23 cellular contexts compared by ENCODE assay signal in genomic region chr22:50180727-50181521, GRCh38. TPM values are rescaled to one million over a fixed set of nuclear protein-coding genes. Genes with fewer than 3 reads are reported as not detected.
A peak's percentile ranks its signal among the peaks of the same experiment; 100 is the strongest.
DNase-seq lines count a peak whose midpoint lies in the region; ATAC-seq, FAIRE-seq and TF ChIP-seq lines count a peak whose summit lies in the region.
"Had no signal": no experiment of that assay in that cellular context is flagged by ENCODE, and none has a peak within 500 bp of the region (broad histone marks: within the 10 kb centered on the region; RNA-seq: fewer than 3 reads in every experiment).

No MANE protein-coding gene starts in this region.

- H3K4me1 Mint-ChIP-seq in activated T-cell treated with anti-CD3 and anti-CD28 coated beads, Interleukin-2, amount 50 U/mL, for 4 hours (ENCODE audit: low read depth), result peaks cover 10% of the 10 kb centered on the region
- peaks cover 4% of the 10 kb centered on the region for H3K4me1 Mint-ChIP-seq in activated T-cell treated with anti-CD3 and anti-CD28 coated beads, Interleukin-2, amount 50 U/mL, for 72 hours (ENCODE audit: low read depth)
- H3K4me1 Mint-ChIP-seq in CD14-positive monocyte, result peaks cover 18% of the 10 kb centered on the region

- POLR2A ChIA-PET in HepG2 (lab: Yijun Ruan, JAX), result no interaction called here

- H3K36me3 Mint-ChIP-seq in activated T-cell treated with anti-CD3 and anti-CD28 coated beads, Interleukin-2, amount 50 U/mL, for 4 hours (ENCODE audit: insufficient read depth), result no peaks in the 10 kb centered on the region
- H3K36me3 Mint-ChIP-seq in activated T-cell treated with anti-CD3 and anti-CD28 coated beads, Interleukin-2, amount 50 U/mL, for 72 hours (ENCODE audit: insufficient read depth in 2 of 2), result no peaks in the 10 kb centered on the region
- H3K36me3 Mint-ChIP-seq in CD14-positive monocyte, result peaks cover 3 to 10% of the 10 kb centered on the region in 2 donors

- H4K20me1 ChIP-seq in HepG2 (ENCODE audit: insufficient read depth, low read length), result no peaks in the 10 kb centered on the region

- peaks cover 3% of the 10 kb centered on the region for H3K27me3 Mint-ChIP-seq in activated T-cell treated with anti-CD3 and anti-CD28 coated beads, Interleukin-2, amount 50 U/mL, for 4 hours (ENCODE audit: low read depth)
- H3K27me3 Mint-ChIP-seq in activated T-cell treated with anti-CD3 and anti-CD28 coated beads, Interleukin-2, amount 50 U/mL, for 72 hours (ENCODE audit: low read depth), result no peaks in the 10 kb centered on the region
- H3K27me3 Mint-ChIP-seq in CD14-positive monocyte (ENCODE audit: low read depth in 3 of 3), result peaks cover 11 to 22% (median 21%) of the 10 kb centered on the region in 3 donors

- no peak for TF ChIP-seq EP300 in HepG2 (IDR thresholded peaks at IDR 0.05; ENCODE audit: low read depth in 2 of 2, low read length in 2 of 2)
- no peak for TF ChIP-seq EP300 in HepG2 (CRISPR knock-in tag; IDR thresholded peaks at IDR 0.05; ENCODE audit: borderline replicate concordance)
- TF ChIP-seq EP300 in sigmoid colon (IDR thresholded peaks at IDR 0.05), result no peak

- H3K9me3 ChIP-seq in HepG2 (ENCODE audit: low read length), result no peaks in the 10 kb centered on the region
- H3K9me3 ChIP-seq in sigmoid colon, result no peaks in the 10 kb centered on the region
- H3K9me3 ChIP-seq: SJSA1 had no signal

- no peaks in the 10 kb centered on the region for H3K9me3 Mint-ChIP-seq in activated T-cell treated with anti-CD3 and anti-CD28 coated beads, Interleukin-2, amount 50 U/mL, for 4 hours
- H3K9me3 Mint-ChIP-seq in activated T-cell treated with anti-CD3 and anti-CD28 coated beads, Interleukin-2, amount 50 U/mL, for 72 hours, result no peaks in the 10 kb centered on the region
- peaks cover 0 to 9% (median 7%) of the 10 kb centered on the region in 7 donors for H3K9me3 Mint-ChIP-seq in CD14-positive monocyte

- no peaks in the 10 kb centered on the region; a peak in 1 of 5 replicates for H3K27me3 ChIP-seq in HepG2 (ENCODE audit: control insufficient read depth in 1 of 2, insufficient read depth in 2 of 2, low read length in 2 of 2)
- peaks cover 14 to 45% (median 19%) of the 10 kb centered on the region in 3 donors for H3K27me3 ChIP-seq in sigmoid colon
- H3K27me3 ChIP-seq: SJSA1 had no signal

- no peaks in the 10 kb centered on the region for H3K79me2 ChIP-seq in HepG2 (ENCODE audit: insufficient read depth, low read length)

- H3K27ac Mint-ChIP-seq in activated T-cell treated with anti-CD3 and anti-CD28 coated beads, Interleukin-2, amount 50 U/mL, for 72 hours, result no peak overlapping the region
- peak overlapping the region in 2 of 7 donors; percentile 2 to 41 for H3K27ac Mint-ChIP-seq in CD14-positive monocyte

- no peak for ATAC-seq in activated T-cell treated with anti-CD3 and anti-CD28 coated beads, Interleukin-2, amount 50 U/mL, for 4 hours
- ATAC-seq in activated T-cell treated with anti-CD3 and anti-CD28 coated beads, Interleukin-2, amount 50 U/mL, for 72 hours (replicated peaks in 1 of 2), result no peak
- ATAC-seq in HepG2, result no peak
- ATAC-seq: Panc1 had no signal

- no peak overlapping the region for H3K4me2 ChIP-seq in HepG2 (ENCODE audit: low read depth, low read length)
- H3K4me2 ChIP-seq: KMS-11 had no signal

- TF ChIP-seq POLR2A in HepG2 (IDR thresholded peaks at IDR 0.05; ENCODE audit: insufficient read depth in 1 of 2, low read depth in 2 of 2, low read length in 2 of 2) (no peak), sigmoid colon (IDR thresholded peaks at IDR 0.05) (no peak)

- H3K4me1 ChIP-seq in HepG2 (ENCODE audit: insufficient read depth, low read length) (peaks cover 31% of the 10 kb centered on the region), sigmoid colon (peaks cover 0 to 28% (median 20%) of the 10 kb centered on the region in 4 donors)

- intact Hi-C loops in CD14-positive monocyte (cut with micrococcal nuclease) (no loop called here), HepG2 (cut with micrococcal nuclease; ENCODE audit: unreplicated experiment) (no loop called here), sigmoid colon (cut with DNase I) (loop anchor here (10.0 kb wide), 2 partner anchors 216 to 256 kb away; partner anchors contain the start of gene PIM3)

- no peak overlapping the region for H3K4me3 Mint-ChIP-seq in activated T-cell treated with anti-CD3 and anti-CD28 coated beads, Interleukin-2, amount 50 U/mL, for 4 hours
- no peak overlapping the region for H3K4me3 Mint-ChIP-seq in activated T-cell treated with anti-CD3 and anti-CD28 coated beads, Interleukin-2, amount 50 U/mL, for 72 hours
- no peak overlapping the region for H3K4me3 Mint-ChIP-seq in CD14-positive monocyte

- no peak overlapping the region for H2AFZ ChIP-seq in HepG2 (ENCODE audit: low read length)

- WGBS in HepG2 (ENCODE audit: low lambda C conversion rate), result 84% methylated on average over 15 of the region's 27 CpGs
- 86 to 90% methylated on average over 27 of the region's 27 CpGs for WGBS in sigmoid colon, 2 donors

- TF ChIP-seq RAD21 in HepG2 (CRISPR knock-in tag; IDR thresholded peaks at IDR 0.05), result no peak

- TF ChIP-seq CTCF in CD14-positive monocyte (IDR thresholded peaks at IDR 0.05) (no peak), HepG2 (CRISPR knock-in tag; IDR thresholded peaks at IDR 0.05) (no peak), sigmoid colon (IDR thresholded peaks at IDR 0.05) (no peak)

- H3K9ac ChIP-seq in HepG2 (ENCODE audit: insufficient read depth, low read depth, low read length), result no peak overlapping the region
- H3K9ac ChIP-seq: KMS-11 had no signal

- CTCF ChIA-PET in HepG2 (lab: Yijun Ruan, JAX; ENCODE audit: low intra/inter-chr PET ratio, low total read pairs), result no interaction called here

- in situ Hi-C loops in HepG2 (cut with HindIII; ENCODE audit: extremely low pct_ligation_motif_present, low pct_unique_long_range_greater_than_20kb), result no loop called here

- H3K36me3 ChIP-seq in HepG2 (replicated peaks in 1 of 2; ENCODE audit: control insufficient read depth in 1 of 2, insufficient read depth in 2 of 2, low read length in 2 of 2), result no peaks in the 10 kb centered on the region
- H3K36me3 ChIP-seq in sigmoid colon, result no peaks in the 10 kb centered on the region
- H3K36me3 ChIP-seq: SJSA1 had no signal

- DNase-seq in activated T-cell treated with anti-CD3 and anti-CD28 coated beads, Interleukin-2, amount 50 U/mL, for 4 hours, result peak; percentile 3
- no peak for DNase-seq in activated T-cell treated with anti-CD3 and anti-CD28 coated beads, Interleukin-2, amount 50 U/mL, for 72 hours
- peak; percentile 41 for DNase-seq in CD14-positive monocyte (ENCODE audit: low spot score)
- DNase-seq in HepG2 (ENCODE audit: low spot score), result no peak
- peak; percentile 58 for DNase-seq in sigmoid colon
- DNase-seq in amniotic stem cell (lab: John Stamatoyannopoulos, UW), result no peak
- DNase-seq in DMS 273 treated with DMSO at 0.1 percent for 48 hours (lab: John Stamatoyannopoulos, UW), result no peak
- DNase-seq in NCI-H1436 treated with DMSO at 0.1 percent for 48 hours (lab: John Stamatoyannopoulos, UW), result no peak
- DNase-seq: ACHN, C1 segment of cervical spinal cord, EL, IMR-90, NCI-H1105 treated with DMSO at 0.1 percent for 48 hours, NCI-H1694, NCI-H2081, NCI-H2171, NCI-H524 treated with DMSO at 0.1 percent for 48 hours, NCI-H82 had no signal

- BruUV-seq in HepG2 (replicated peaks; lab: Mats Ljungman, UMichigan), result no TSS peak

- H3K4me3 ChIP-seq in HepG2 (replicated peaks in 1 of 3; ENCODE audit: insufficient read depth in 1 of 3, low read depth in 2 of 3, low read length in 3 of 3) (no peak overlapping the region), sigmoid colon (no peak overlapping the region)
- H3K4me3 ChIP-seq: SJSA1 had no signal

- H3K27ac ChIP-seq in HepG2 (ENCODE audit: extremely low read length, insufficient read depth, low read length) (no peak overlapping the region), sigmoid colon (no peak overlapping the region)
- H3K27ac ChIP-seq: 22Rv1, KMS-11, SJSA1 had no signal

- no peak for FAIRE-seq in HepG2 (lab: Jason Lieb, UNC)
- FAIRE-seq: HTR-8/SVneo had no signal

RNA-seq across cellular contexts. Expression of gene TRABD, which starts 4.8 kb away (rescaled TPM):
- 10 to 100 TPM; 91.3 to 95.0 (median 93.4) TPM for total RNA-seq in activated T-cell treated with anti-CD3 and anti-CD28 coated beads, Interleukin-2, amount 50 U/mL, for 4 hours
- 100 to 1,000 TPM; 108 to 125 TPM for total RNA-seq in activated T-cell treated with anti-CD3 and anti-CD28 coated beads, Interleukin-2, amount 50 U/mL, for 72 hours
- polyA plus RNA-seq in CD14-positive monocyte (10 to 100 TPM; 34.5 to 39.3 TPM), HepG2 (2011; rRNA removed) (28.9 and 36.8 TPM in 2 replicates), sigmoid colon (10 to 100 TPM; 24.6 to 88.1 (median 31.7) TPM)
- total RNA-seq in HepG2 (2016; rRNA removed; fragmentation: Illumina TruSeq; extraction: Trizol) (16.2 and 21.5 TPM in 2 replicates), sigmoid colon (10 to 100 TPM; 14.2 to 21.4 (median 18.2) TPM)
- 8.1 and 8.5 TPM in 2 replicates for total RNA-seq in HepG2 (2016; cell fraction: cytosol; rRNA removed; fragmentation: Illumina TruSeq; extraction: Trizol; ENCODE audit: low read depth)
- total RNA-seq in HepG2 (2016; cell fraction: insoluble cytoplasmic fraction; rRNA removed; fragmentation: Illumina TruSeq; extraction: Trizol), result 14.1 and 20.1 TPM in 2 replicates
- 15.9 and 17.7 TPM in 2 replicates for total RNA-seq in HepG2 (2016; cell fraction: membrane; rRNA removed; fragmentation: Illumina TruSeq; extraction: Trizol)
- 12.3 and 17.7 TPM in 2 replicates for total RNA-seq in HepG2 (2016; cell fraction: nucleus; rRNA removed; fragmentation: Illumina TruSeq; extraction: Trizol)
- polyA plus RNA-seq in HepG2 (2011; cell fraction: cytosol; rRNA removed), result 15.8 and 28.0 TPM in 2 replicates
- polyA plus RNA-seq in HepG2 (2011; cell fraction: nucleus; rRNA removed), result 241 and 327 TPM in 2 replicates
- 19.6 and 35.2 TPM in 2 replicates for polyA plus RNA-seq in HepG2 (2012)
- 10.4 and 11.2 TPM in 2 replicates for polyA plus RNA-seq in HepG2 (2016; cell fraction: cytosol; fragmentation: Illumina TruSeq; extraction: Trizol; ENCODE audit: low read depth)
- polyA plus RNA-seq in HepG2 (2016; cell fraction: insoluble cytoplasmic fraction; fragmentation: Illumina TruSeq; extraction: Trizol; ENCODE audit: low read depth), result 19.9 and 22.8 TPM in 2 replicates
- polyA plus RNA-seq in HepG2 (2016; cell fraction: membrane; fragmentation: Illumina TruSeq; extraction: Trizol; ENCODE audit: low read depth), result 15.2 and 16.9 TPM in 2 replicates
- 56.6 and 60.9 TPM in 2 replicates for polyA plus RNA-seq in HepG2 (2016; cell fraction: nucleus; fragmentation: Illumina TruSeq; extraction: Trizol; ENCODE audit: insufficient read depth, low read depth)
- polyA minus RNA-seq in HepG2 (2011; rRNA and poly(A)+ RNA removed; ENCODE audit: low replicate concordance), result 22.4 and 30.1 TPM in 2 replicates
- 9.7 and 11.7 TPM in 2 replicates for polyA minus RNA-seq in HepG2 (2011; cell fraction: cytosol; rRNA and poly(A)+ RNA removed)
- 14.4 and 18.2 TPM in 2 replicates for polyA minus RNA-seq in HepG2 (2011; cell fraction: nucleus; rRNA and poly(A)+ RNA removed)

RNA-seq across cellular contexts. Expression of gene PANX2, which starts 10.4 kb away (rescaled TPM):
- total RNA-seq in activated T-cell treated with anti-CD3 and anti-CD28 coated beads, Interleukin-2, amount 50 U/mL, for 4 hours, result 1 to 10 TPM; 1.1 to 2.9 (median 1.4) TPM
- total RNA-seq in activated T-cell treated with anti-CD3 and anti-CD28 coated beads, Interleukin-2, amount 50 U/mL, for 72 hours, result 1 to 10 TPM; 3.8 to 8.0 TPM
- polyA plus RNA-seq in CD14-positive monocyte (under 1 TPM in 1 of 2 donors, not detected in 1; 0.05 TPM), HepG2 (2011; rRNA removed) (1.1 TPM in 2 replicates), sigmoid colon (under 1 TPM in 2 of 3 donors, not detected in 1; 0.17 to 0.60 TPM)
- total RNA-seq in HepG2 (2016; rRNA removed; fragmentation: Illumina TruSeq; extraction: Trizol) (0.15 and 0.58 TPM in 2 replicates), sigmoid colon (1 to 10 TPM in 1 of 4 donors, under 1 TPM in 2, not detected in 1; 0.27 to 3.0 (median 0.36) TPM)
- 0.20 and 0.35 TPM in 2 replicates for total RNA-seq in HepG2 (2016; cell fraction: cytosol; rRNA removed; fragmentation: Illumina TruSeq; extraction: Trizol; ENCODE audit: low read depth)
- total RNA-seq in HepG2 (2016; cell fraction: insoluble cytoplasmic fraction; rRNA removed; fragmentation: Illumina TruSeq; extraction: Trizol), result 0.19 TPM in 2 replicates
- total RNA-seq in HepG2 (2016; cell fraction: membrane; rRNA removed; fragmentation: Illumina TruSeq; extraction: Trizol), result 1.1 and 1.4 TPM in 2 replicates
- total RNA-seq in HepG2 (2016; cell fraction: nucleus; rRNA removed; fragmentation: Illumina TruSeq; extraction: Trizol), result 0.47 and 0.56 TPM in 2 replicates
- 0.99 and 1.7 TPM in 2 replicates for polyA plus RNA-seq in HepG2 (2011; cell fraction: cytosol; rRNA removed)
- polyA plus RNA-seq in HepG2 (2011; cell fraction: nucleus; rRNA removed), result 2.5 and 4.2 TPM in 2 replicates
- polyA plus RNA-seq in HepG2 (2012), result 1.6 and 3.8 TPM in 2 replicates
- polyA plus RNA-seq in HepG2 (2016; cell fraction: cytosol; fragmentation: Illumina TruSeq; extraction: Trizol; ENCODE audit: low read depth), result 1.3 and 1.4 TPM in 2 replicates
- 1.1 and 1.4 TPM in 2 replicates for polyA plus RNA-seq in HepG2 (2016; cell fraction: insoluble cytoplasmic fraction; fragmentation: Illumina TruSeq; extraction: Trizol; ENCODE audit: low read depth)
- polyA plus RNA-seq in HepG2 (2016; cell fraction: membrane; fragmentation: Illumina TruSeq; extraction: Trizol; ENCODE audit: low read depth), result 2.9 and 3.6 TPM in 2 replicates
- 2.0 and 2.3 TPM in 2 replicates for polyA plus RNA-seq in HepG2 (2016; cell fraction: nucleus; fragmentation: Illumina TruSeq; extraction: Trizol; ENCODE audit: insufficient read depth, low read depth)
- polyA minus RNA-seq in HepG2 (2011; rRNA and poly(A)+ RNA removed; ENCODE audit: low replicate concordance), result 0.78 and 0.84 TPM in 2 replicates
- 0.30 and 0.79 TPM in 2 replicates for polyA minus RNA-seq in HepG2 (2011; cell fraction: cytosol; rRNA and poly(A)+ RNA removed)
- 0.37 and 0.39 TPM in 2 replicates for polyA minus RNA-seq in HepG2 (2011; cell fraction: nucleus; rRNA and poly(A)+ RNA removed)

RNA-seq across cellular contexts. Expression of gene SELENOO, which starts 19.9 kb away (rescaled TPM):
- total RNA-seq in activated T-cell treated with anti-CD3 and anti-CD28 coated beads, Interleukin-2, amount 50 U/mL, for 4 hours, result 10 to 100 TPM; 24.4 to 27.9 (median 26.9) TPM
- total RNA-seq in activated T-cell treated with anti-CD3 and anti-CD28 coated beads, Interleukin-2, amount 50 U/mL, for 72 hours, result 10 to 100 TPM; 17.6 to 19.4 TPM
- polyA plus RNA-seq in CD14-positive monocyte (1 to 10 TPM; 2.7 to 8.7 TPM), HepG2 (2011; rRNA removed) (14.4 and 18.7 TPM in 2 replicates), sigmoid colon (10 to 100 TPM; 10.2 to 26.5 (median 15.7) TPM)
- total RNA-seq in HepG2 (2016; rRNA removed; fragmentation: Illumina TruSeq; extraction: Trizol) (12.5 and 19.0 TPM in 2 replicates), sigmoid colon (10 to 100 TPM; 17.5 to 30.2 (median 22.3) TPM)
- 2.8 and 3.8 TPM in 2 replicates for total RNA-seq in HepG2 (2016; cell fraction: cytosol; rRNA removed; fragmentation: Illumina TruSeq; extraction: Trizol; ENCODE audit: low read depth)
- 9.4 and 19.8 TPM in 2 replicates for total RNA-seq in HepG2 (2016; cell fraction: insoluble cytoplasmic fraction; rRNA removed; fragmentation: Illumina TruSeq; extraction: Trizol)
- total RNA-seq in HepG2 (2016; cell fraction: membrane; rRNA removed; fragmentation: Illumina TruSeq; extraction: Trizol), result 6.0 and 7.6 TPM in 2 replicates
- total RNA-seq in HepG2 (2016; cell fraction: nucleus; rRNA removed; fragmentation: Illumina TruSeq; extraction: Trizol), result 18.8 and 19.9 TPM in 2 replicates
- polyA plus RNA-seq in HepG2 (2011; cell fraction: cytosol; rRNA removed), result 10.0 and 18.1 TPM in 2 replicates
- polyA plus RNA-seq in HepG2 (2011; cell fraction: nucleus; rRNA removed), result 88.6 and 104 TPM in 2 replicates
- 10.9 and 17.7 TPM in 2 replicates for polyA plus RNA-seq in HepG2 (2012)
- polyA plus RNA-seq in HepG2 (2016; cell fraction: cytosol; fragmentation: Illumina TruSeq; extraction: Trizol; ENCODE audit: low read depth), result 3.5 and 4.0 TPM in 2 replicates
- polyA plus RNA-seq in HepG2 (2016; cell fraction: insoluble cytoplasmic fraction; fragmentation: Illumina TruSeq; extraction: Trizol; ENCODE audit: low read depth), result 9.5 and 12.3 TPM in 2 replicates
- 4.9 and 5.3 TPM in 2 replicates for polyA plus RNA-seq in HepG2 (2016; cell fraction: membrane; fragmentation: Illumina TruSeq; extraction: Trizol; ENCODE audit: low read depth)
- polyA plus RNA-seq in HepG2 (2016; cell fraction: nucleus; fragmentation: Illumina TruSeq; extraction: Trizol; ENCODE audit: insufficient read depth, low read depth), result 54.2 and 57.7 TPM in 2 replicates
- polyA minus RNA-seq in HepG2 (2011; rRNA and poly(A)+ RNA removed; ENCODE audit: low replicate concordance), result 9.7 and 16.7 TPM in 2 replicates
- 6.4 and 6.9 TPM in 2 replicates for polyA minus RNA-seq in HepG2 (2011; cell fraction: cytosol; rRNA and poly(A)+ RNA removed)
- polyA minus RNA-seq in HepG2 (2011; cell fraction: nucleus; rRNA and poly(A)+ RNA removed), result 7.5 and 7.7 TPM in 2 replicates

Comparison
In these comparisons a context has a peak if more than half of its experiments do, and no peak if none do; other contexts are left out.
1. DNase-seq: peak in activated T-cell treated with anti-CD3 and anti-CD28 coated beads, Interleukin-2, amount 50 U/mL, for 4 hours (single experiment), CD14-positive monocyte (single experiment) and sigmoid colon (single experiment); none in activated T-cell treated with anti-CD3 and anti-CD28 coated beads, Interleukin-2, amount 50 U/mL, for 72 hours (0 of 2), HepG2 (single experiment), amniotic stem cell (single experiment), DMS 273 treated with DMSO at 0.1 percent for 48 hours (single experiment) and NCI-H1436 treated with DMSO at 0.1 percent for 48 hours (single experiment).